7 cellular contexts compared by ENCODE assay signal in the genomic region with DNA sequence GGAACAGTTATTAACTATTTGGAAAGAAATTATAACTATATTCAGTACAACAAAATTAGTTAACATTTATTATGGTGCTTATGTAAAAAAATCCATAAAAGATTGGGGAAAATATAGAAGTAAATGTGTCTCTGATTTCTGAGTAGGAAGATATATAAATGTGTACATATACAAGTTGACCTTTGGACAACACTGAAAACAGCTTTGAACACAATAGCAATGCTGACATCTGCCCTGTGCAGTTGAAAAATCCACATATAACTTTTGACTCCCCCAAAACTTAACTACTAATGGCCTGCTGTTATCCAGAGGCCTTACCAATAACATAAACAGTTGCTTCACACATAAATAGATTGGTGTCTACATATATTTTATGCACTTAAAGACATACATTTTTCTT. TPM values are rescaled to one million over a fixed set of nuclear protein-coding genes. Genes with fewer than 3 reads are reported as not detected.
"Had no signal": no experiment of that assay in that cellular context is flagged by ENCODE, and none has a peak within 500 bp of the region (broad histone marks: within the 10 kb centered on the region; RNA-seq: fewer than 3 reads in every experiment).

No MANE protein-coding gene starts in this region.

- DNase-seq: GDM1, GF-D8 had no signal

- FAIRE-seq: GM12878, GM12891, GM12892, GM19239 had no signal

- ATAC-seq: GM12878 had no signal

- H3K4me3 ChIP-seq: GM12878 had no signal

RNA-seq across cellular contexts. Expression of a gene that starts 48.7 kb away (rescaled TPM):
- total RNA-seq: G401 had no signal
